19 cellular contexts compared by ENCODE assay signal in genomic region chr15:58223432-58223831, GRCh38.
"Had no signal": no experiment of that assay in that cellular context is flagged by ENCODE, and none has a peak within 500 bp of the region (broad histone marks: within the 10 kb centered on the region; RNA-seq: fewer than 3 reads in every experiment).

No MANE protein-coding gene starts in this region.

- H3K4me3 Mint-ChIP-seq: effector memory CD8-positive, alpha-beta T cell; memory B cell; naive thymus-derived CD8-positive, alpha-beta T cell; nephron progenitor cell; stimulated activated effector memory CD8-positive, alpha-beta T cell treated with anti-CD3 and anti-CD28 coated beads, Interleukin-12 subunit alpha, Interleukin-12 subunit beta, amount 100 ng/mL, for 72 hours had no signal

- H3K4me1 ChIP-seq: pancreas had no signal

- H3K4me3 ChIP-seq: coronary artery, esophagus squamous epithelium, gastrocnemius medialis, lung, pancreas, smooth muscle cell, stomach, thyroid gland, vagina had no signal

- ATAC-seq: effector memory CD8-positive, alpha-beta T cell; gastrocnemius medialis; naive thymus-derived CD8-positive, alpha-beta T cell; stimulated activated effector memory CD8-positive, alpha-beta T cell treated with anti-CD3 and anti-CD28 coated beads, Interleukin-12 subunit alpha, Interleukin-12 subunit beta, amount 100 ng/mL, for 72 hours had no signal

- H3K27ac ChIP-seq: coronary artery, esophagus squamous epithelium, gastrocnemius medialis, neutrophil, pancreas, stomach, thyroid gland, vagina had no signal

- H3K36me3 ChIP-seq: esophagus squamous epithelium, gastrocnemius medialis, neutrophil, pancreas, stomach, thyroid gland, vagina had no signal

- H3K9me3 Mint-ChIP-seq: effector memory CD8-positive, alpha-beta T cell; stimulated activated effector memory CD8-positive, alpha-beta T cell treated with anti-CD3 and anti-CD28 coated beads, Interleukin-12 subunit alpha, Interleukin-12 subunit beta, amount 100 ng/mL, for 72 hours had no signal

- H3K4me1 Mint-ChIP-seq: memory B cell; stimulated activated effector memory CD8-positive, alpha-beta T cell treated with anti-CD3 and anti-CD28 coated beads, Interleukin-12 subunit alpha, Interleukin-12 subunit beta, amount 100 ng/mL, for 72 hours had no signal

- H3K36me3 Mint-ChIP-seq: memory B cell; stimulated activated effector memory CD8-positive, alpha-beta T cell treated with anti-CD3 and anti-CD28 coated beads, Interleukin-12 subunit alpha, Interleukin-12 subunit beta, amount 100 ng/mL, for 72 hours had no signal

- DNase-seq: effector memory CD8-positive, alpha-beta T cell; erythroblast; esophagus squamous epithelium; gastrocnemius medialis; naive thymus-derived CD8-positive, alpha-beta T cell; nephron progenitor cell; pancreas; stimulated activated CD4-positive, alpha-beta T cell treated with anti-CD3 and anti-CD28 coated beads, Interleukin-2, amount 100 ng/mL, for 24 hours; stimulated activated CD4-positive, alpha-beta T cell treated with anti-CD3 and anti-CD28 coated beads, Interleukin-4, amount 100 ng/mL, for 24 hours; stimulated activated naive CD4-positive, alpha-beta T cell treated with Interleukin-2 at 50 U/mL for 16 hours; stomach had no signal

- H3K27ac Mint-ChIP-seq: effector memory CD8-positive, alpha-beta T cell; memory B cell; naive thymus-derived CD8-positive, alpha-beta T cell; nephron progenitor cell; stimulated activated effector memory CD8-positive, alpha-beta T cell treated with anti-CD3 and anti-CD28 coated beads, Interleukin-12 subunit alpha, Interleukin-12 subunit beta, amount 100 ng/mL, for 72 hours had no signal

- H3K9me3 ChIP-seq: esophagus squamous epithelium, gastrocnemius medialis, neutrophil, pancreas, thyroid gland, vagina had no signal

- H3K27me3 ChIP-seq: esophagus squamous epithelium, gastrocnemius medialis, neutrophil, pancreas, thyroid gland, vagina had no signal
